Comparison of ENCODE assay signal across 18 cellular contexts in the genomic region with DNA sequence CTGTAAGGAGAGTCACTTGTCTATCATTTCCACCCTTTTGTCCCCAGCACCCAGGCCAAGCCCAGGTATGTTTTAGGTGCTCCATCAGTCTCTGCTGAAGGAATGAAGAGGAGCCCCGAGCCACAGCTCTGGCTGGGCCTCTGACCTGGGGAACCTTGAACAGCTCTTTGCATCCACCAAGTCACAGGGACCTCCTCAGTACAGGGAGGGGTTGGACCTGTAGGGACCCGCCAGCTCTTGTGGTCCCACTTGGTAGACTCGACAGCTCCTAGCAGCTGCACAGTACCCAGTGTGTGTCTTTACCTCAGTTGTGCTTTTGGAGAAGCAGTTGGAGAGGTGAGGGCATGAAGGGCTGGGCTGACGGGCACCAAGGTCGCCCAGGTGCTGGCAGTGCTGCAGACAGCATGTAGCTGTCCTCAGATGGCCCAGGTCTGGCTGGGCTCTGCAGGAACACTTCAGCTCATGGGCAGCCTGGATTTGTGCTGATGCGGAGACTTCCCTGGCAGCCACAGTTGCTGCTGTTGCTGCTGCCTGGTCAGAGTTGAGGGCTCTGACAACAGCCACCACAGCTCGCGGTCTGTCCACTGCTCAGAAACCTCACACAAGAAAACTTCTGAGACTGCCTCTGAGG.
"Had no signal": no experiment of that assay in that cellular context is flagged by ENCODE, and none has a peak within 500 bp of the region (broad histone marks: within the 10 kb centered on the region; RNA-seq: fewer than 3 reads in every experiment).

No MANE protein-coding gene starts in this region.

- DNase-seq: activated CD4-positive, alpha-beta T cell treated with anti-CD3 and anti-CD28 coated beads, Interleukin-2, amount 50 U/mL, for 1 hour; activated CD4-positive, CD25-positive, alpha-beta regulatory T cell treated with anti-CD3 and anti-CD28 coated beads, Interleukin-2, amount 50 U/mL, for 72 hours; activated CD8-positive, alpha-beta memory T cell treated with anti-CD3 and anti-CD28 coated beads for 24 hours; activated CD8-positive, alpha-beta memory T cell treated with anti-CD3 and anti-CD28 coated beads, Interleukin-2, amount 50 U/mL, for 48 hours; activated effector memory CD4-positive, alpha-beta T cell treated with anti-CD3 and anti-CD28 coated beads, Interleukin-2, amount 50 U/mL, for 16 hours; activated naive CD4-positive, alpha-beta T cell treated with anti-CD3 and anti-CD28 coated beads, Interleukin-2, amount 50 U/mL, for 16 hours; activated T-cell treated with anti-CD3 and anti-CD28 coated beads, Interleukin-2, amount 50 U/mL, for 48 hours; cerebellar nuclear complex; cortex of kidney; effector CD4-positive, alpha-beta T cell; gastrocnemius medialis; lower lobe of right lung; stimulated activated CD4-positive, alpha-beta T cell treated with anti-CD3 and anti-CD28 coated beads, Interleukin-12 subunit alpha, Interleukin-12 subunit beta, amount 100 ng/mL, for 4 hours; stimulated activated CD4-positive, alpha-beta T cell treated with anti-CD3 and anti-CD28 coated beads, Interleukin-1b, Interleukin-23, amount 100 ng/mL, for 48 hours; stimulated activated naive CD8-positive, alpha-beta T cell treated with anti-CD3 and anti-CD28 coated beads, Interleukin-15, Interleukin-2, amounts not matched to agents 100 U/mL and 50 U/mL, for 24 hours had no signal

- H3K4me1 ChIP-seq: ascending aorta, breast epithelium, gastrocnemius medialis had no signal

- H3K4me3 ChIP-seq: ascending aorta, breast epithelium, gastrocnemius medialis, lower lobe of right lung had no signal

- H3K9me3 ChIP-seq: ascending aorta, breast epithelium, gastrocnemius medialis, lower lobe of right lung had no signal

- H3K27me3 ChIP-seq: ascending aorta, breast epithelium, gastrocnemius medialis had no signal

- ATAC-seq: gastrocnemius medialis; stimulated activated naive CD8-positive, alpha-beta T cell treated with anti-CD3 and anti-CD28 coated beads, Interleukin-15, Interleukin-2, amounts not matched to agents 100 U/mL and 50 U/mL, for 24 hours had no signal

- H3K36me3 ChIP-seq: ascending aorta, breast epithelium, gastrocnemius medialis, lower lobe of right lung had no signal

- H3K27ac ChIP-seq: ascending aorta, breast epithelium, gastrocnemius medialis, lower lobe of right lung, VCaP had no signal
